In genomic region chr11:61891331-61892084, GRCh38 we compare ENCODE assay signal across 8 cellular contexts.
DNase-seq lines count a peak whose midpoint lies in the region; ATAC-seq and TF ChIP-seq lines count a peak whose summit lies in the region.

Gene FADS3, minus strand, starts transcription at chr11:61891545. Its CDS starts 164 bp downstream, at chr11:61891381.

- H4K20me1 ChIP-seq in OCI-LY1 (ENCODE audit: insufficient read depth, low read length): no peaks in the 10 kb centered on the region

- peak within 1 kb of the TSS; percentile 74 for H3K4me3 ChIP-seq in OCI-LY1 (ENCODE audit: low read depth, low read length, poor library complexity, severe bottlenecking)

- peak; percentile 32 for ATAC-seq in HG03558 (IDR thresholded peaks at IDR 0.05; ENCODE audit: extremely low read depth, unreplicated experiment)
- ATAC-seq in stimulated activated effector memory CD8-positive, alpha-beta T cell treated with anti-CD3 and anti-CD28 coated beads, Interleukin-12 subunit alpha, Interleukin-12 subunit beta, amount 100 ng/mL, for 72 hours: peak; percentile 79

- no peaks in the 10 kb centered on the region for H3K9me2 ChIP-seq in OCI-LY1 (ENCODE audit: low read depth, low read length)

- no peaks in the 10 kb centered on the region for H3F3A ChIP-seq in OCI-LY1 (ENCODE audit: insufficient read depth, low read length)

- H3K4me1 Mint-ChIP-seq in stimulated activated effector memory CD8-positive, alpha-beta T cell treated with anti-CD3 and anti-CD28 coated beads, Interleukin-12 subunit alpha, Interleukin-12 subunit beta, amount 100 ng/mL, for 72 hours: peaks cover 17% of the 10 kb centered on the region

- H3K4me2 ChIP-seq in OCI-LY1 (ENCODE audit: low read length): peak within 1 kb of the TSS; percentile 86

- peak within 1 kb of the TSS; percentile 71 for H3K27ac Mint-ChIP-seq in stimulated activated effector memory CD8-positive, alpha-beta T cell treated with anti-CD3 and anti-CD28 coated beads, Interleukin-12 subunit alpha, Interleukin-12 subunit beta, amount 100 ng/mL, for 72 hours

- H3K27me3 ChIP-seq in OCI-LY1 (ENCODE audit: insufficient read depth, low read length): no peaks in the 10 kb centered on the region; the same call in 1 of the 2 replicates

- no peaks in the 10 kb centered on the region for H3K36me3 Mint-ChIP-seq in stimulated activated effector memory CD8-positive, alpha-beta T cell treated with anti-CD3 and anti-CD28 coated beads, Interleukin-12 subunit alpha, Interleukin-12 subunit beta, amount 100 ng/mL, for 72 hours

- H3K27ac ChIP-seq in OCI-LY1 (ENCODE audit: low read depth, low read length, poor library complexity, severe bottlenecking) (no peak within 1 kb of the TSS), epithelial cell of prostate (peak within 1 kb of the TSS; percentile 72)

- H3K4me1 ChIP-seq in OCI-LY1 (ENCODE audit: insufficient read depth, low read length, severe bottlenecking): peaks cover 19% of the 10 kb centered on the region

- peak within 1 kb of the TSS; percentile 84 for H3K4me3 Mint-ChIP-seq in stimulated activated effector memory CD8-positive, alpha-beta T cell treated with anti-CD3 and anti-CD28 coated beads, Interleukin-12 subunit alpha, Interleukin-12 subunit beta, amount 100 ng/mL, for 72 hours

- no peaks in the 10 kb centered on the region for H3K9me3 ChIP-seq in OCI-LY1 (ENCODE audit: low read length)

- H3K36me3 ChIP-seq in OCI-LY1 (ENCODE audit: insufficient read depth, low read length): no peaks in the 10 kb centered on the region

- H3K79me2 ChIP-seq in OCI-LY1 (ENCODE audit: insufficient read depth, low read length): no peaks in the 10 kb centered on the region

- DNase-seq in AML-193 (lab: John Stamatoyannopoulos, UW): peak; percentile 22 to 34
- DNase-seq in GM19238 (ENCODE audit: insufficient read length, low spot score): peak; percentile 56
- DNase-seq in activated T-cell treated with anti-CD3 and anti-CD28 coated beads, Interleukin-2, amount 50 U/mL, for 1 hour: peak; percentile 71
- no peak for DNase-seq in epithelial cell of prostate (ENCODE audit: low read depth, low spot score)
- peak; percentile 91 for DNase-seq in midbrain (lab: John Stamatoyannopoulos, UW)
- DNase-seq in stimulated activated effector memory CD8-positive, alpha-beta T cell treated with anti-CD3 and anti-CD28 coated beads, Interleukin-12 subunit alpha, Interleukin-12 subunit beta, amount 100 ng/mL, for 72 hours (ENCODE audit: low spot score in 2 of 2): peak; percentile 50 to 83

- no peak within 1 kb of the TSS for H2AFZ ChIP-seq in OCI-LY1 (ENCODE audit: low read length)

- peak; percentile 15; the same call in 1 of the 2 replicates for TF ChIP-seq CTCF in OCI-LY1 (IDR thresholded peaks at IDR 0.05; ENCODE audit: low read length)

- no peaks in the 10 kb centered on the region for H3K9me3 Mint-ChIP-seq in stimulated activated effector memory CD8-positive, alpha-beta T cell treated with anti-CD3 and anti-CD28 coated beads, Interleukin-12 subunit alpha, Interleukin-12 subunit beta, amount 100 ng/mL, for 72 hours

- H3K9ac ChIP-seq in OCI-LY1 (ENCODE audit: low read length): peak within 1 kb of the TSS; percentile 69
